In genomic region chr1:95023399-95024050, GRCh38 we compare ENCODE assay signal across 13 cellular contexts. TPM values are rescaled to one million over a fixed set of nuclear protein-coding genes. Genes with fewer than 3 reads are reported as not detected.
DNase-seq lines count a peak whose midpoint lies in the region; FAIRE-seq lines count a peak whose summit lies in the region.
"Had no signal": no experiment of that assay in that cellular context is flagged by ENCODE, and none has a peak within 500 bp of the region (broad histone marks: within the 10 kb centered on the region; RNA-seq: fewer than 3 reads in every experiment).

No MANE protein-coding gene starts in this region.

- H3K27me3 ChIP-seq in MG63, result no peaks in the 10 kb centered on the region

- DNase-seq in A172 (ENCODE audit: low spot score) (peak; percentile 74), MG63 (peak; percentile 42), midbrain (lab: John Stamatoyannopoulos, UW) (peak; percentile 39), NCI-H1417 treated with DMSO at 0.1 percent for 48 hours (lab: John Stamatoyannopoulos, UW) (no peak), NCI-H82 treated with DMSO at 0.1 percent for 48 hours (lab: John Stamatoyannopoulos, UW; ENCODE audit: unreplicated experiment) (no peak)
- DNase-seq in stimulated activated CD4-positive, alpha-beta T cell treated with anti-CD3 and anti-CD28 coated beads, Interleukin-2, amount 100 ng/mL, for 24 hours, result no peak
- DNase-seq in activated CD4-positive, alpha-beta T cell treated with anti-CD3 and anti-CD28 coated beads, Interleukin-2, amount 10 ng/mL, durations not matched to agents 24 days and 14 days, result no peak
- DNase-seq: activated CD4-positive, alpha-beta T cell treated with anti-CD3 and anti-CD28 coated beads for 4 hours; mesendoderm had no signal

- no peak overlapping the region for H3K4me3 Mint-ChIP-seq in activated CD4-positive, alpha-beta T cell treated with anti-CD3 and anti-CD28 coated beads, Interleukin-2, amount 10 ng/mL, durations not matched to agents 24 days and 14 days
- H3K4me3 Mint-ChIP-seq: B cell had no signal

- H3K4me1 Mint-ChIP-seq in activated CD4-positive, alpha-beta T cell treated with anti-CD3 and anti-CD28 coated beads, Interleukin-2, amount 10 ng/mL, durations not matched to agents 24 days and 14 days, result peaks cover 4% of the 10 kb centered on the region
- H3K4me1 Mint-ChIP-seq: B cell had no signal

- no peaks in the 10 kb centered on the region for H3K9me3 Mint-ChIP-seq in activated CD4-positive, alpha-beta T cell treated with anti-CD3 and anti-CD28 coated beads, Interleukin-2, amount 10 ng/mL, durations not matched to agents 24 days and 14 days

- H3K36me3 Mint-ChIP-seq in activated CD4-positive, alpha-beta T cell treated with anti-CD3 and anti-CD28 coated beads, Interleukin-2, amount 10 ng/mL, durations not matched to agents 24 days and 14 days (ENCODE audit: low read depth), result no peaks in the 10 kb centered on the region

- peaks cover 18% of the 10 kb centered on the region for H3K9me3 ChIP-seq in MG63

- H3K4me3 ChIP-seq in MG63, result no peak overlapping the region
- H3K4me3 ChIP-seq: K562 had no signal

- peak; percentile 85 for FAIRE-seq in endometrium (lab: Jason Lieb, UNC)
- FAIRE-seq: GM18507, K562 had no signal

- intact Hi-C loops in activated CD4-positive, alpha-beta T cell treated with anti-CD3 and anti-CD28 coated beads, Interleukin-2, amount 10 ng/mL, durations not matched to agents 24 days and 14 days (cut with micrococcal nuclease), result no loop called here

- H3K27ac Mint-ChIP-seq in activated CD4-positive, alpha-beta T cell treated with anti-CD3 and anti-CD28 coated beads, Interleukin-2, amount 10 ng/mL, durations not matched to agents 24 days and 14 days, result no peak overlapping the region
- H3K27ac Mint-ChIP-seq: B cell had no signal

- H3K27me3 Mint-ChIP-seq in activated CD4-positive, alpha-beta T cell treated with anti-CD3 and anti-CD28 coated beads, Interleukin-2, amount 10 ng/mL, durations not matched to agents 24 days and 14 days, result no peaks in the 10 kb centered on the region
- H3K27me3 Mint-ChIP-seq: B cell had no signal

- peaks cover 28% of the 10 kb centered on the region for H3K36me3 ChIP-seq in MG63

RNA-seq across cellular contexts. Expression of gene ALG14, which starts 49.2 kb away (rescaled TPM):
- total RNA-seq in A172 (2014; rRNA removed; shearing (Covaris generic)), result 3.3 and 4.8 TPM in 2 replicates
- 3.2 and 4.4 TPM in 2 replicates for total RNA-seq in MG63 (2014; rRNA removed; shearing (Covaris generic); ENCODE audit: low replicate concordance)
- total RNA-seq in activated CD4-positive, alpha-beta T cell treated with anti-CD3 and anti-CD28 coated beads, Interleukin-2, amount 10 ng/mL, durations not matched to agents 24 days and 14 days, result 1.7 and 2.1 TPM in 2 replicates

Comparison
In these comparisons a context has a peak if more than half of its experiments do, and no peak if none do; other contexts are left out.
1. DNase-seq: peak in A172 (single experiment), MG63 (single experiment) and midbrain (single experiment); none in stimulated activated CD4-positive, alpha-beta T cell treated with anti-CD3 and anti-CD28 coated beads, Interleukin-2, amount 100 ng/mL, for 24 hours (0 of 2), NCI-H1417 treated with DMSO at 0.1 percent for 48 hours (single experiment), NCI-H82 treated with DMSO at 0.1 percent for 48 hours (single experiment) and activated CD4-positive, alpha-beta T cell treated with anti-CD3 and anti-CD28 coated beads, Interleukin-2, amount 10 ng/mL, durations not matched to agents 24 days and 14 days (single experiment).